Comparison of ENCODE assay signal across 31 cellular contexts in genomic region chr3:139006051-139006716, GRCh38. TPM values are rescaled to one million over a fixed set of nuclear protein-coding genes. Genes with fewer than 3 reads are reported as not detected.
"Had no signal": no experiment of that assay in that cellular context is flagged by ENCODE, and none has a peak within 500 bp of the region (broad histone marks: within the 10 kb centered on the region; RNA-seq: fewer than 3 reads in every experiment).

TSS of gene PRR23A (minus strand) at chr3:139006268. CDS start at chr3:139006268, 0 bp downstream.

- H3K27ac ChIP-seq: brain microvascular endothelial cell, KMS-11, Peyer's patch, SJSA1 had no signal

- DNase-seq: activated CD4-positive, alpha-beta T cell treated with anti-CD3 and anti-CD28 coated beads, Interleukin-2, amount 10 ng/mL, durations not matched to agents 24 days and 14 days; activated CD4-positive, alpha-beta T cell treated with anti-CD3 and anti-CD28 coated beads, Interleukin-2, amount 50 U/mL, for 4 hours; activated CD8-positive, alpha-beta T cell treated with anti-CD3 and anti-CD28 coated beads for 36 hours; activated effector memory CD4-positive, alpha-beta T cell treated with anti-CD3 and anti-CD28 coated beads, Interleukin-2, amount 50 U/mL, for 16 hours; activated naive CD4-positive, alpha-beta T cell treated with anti-CD3 and anti-CD28 coated beads, Interleukin-2, amount 10 ng/mL, durations not matched to agents 7 days and 5 days; activated naive CD8-positive, alpha-beta T cell treated with anti-CD3 and anti-CD28 coated beads, Interleukin-2, amount 50 U/mL, for 24 hours; activated T-cell treated with anti-CD3 and anti-CD28 coated beads, Interleukin-2, amount 50 U/mL, for 1 hour; activated T-cell treated with anti-CD3 and anti-CD28 coated beads, Interleukin-2, amount 50 U/mL, for 72 hours; anterior cingulate cortex; brain microvascular endothelial cell; central memory CD4-positive, alpha-beta T cell; NCI-H1092 treated with DMSO at 0.1 percent for 48 hours; NCI-H1417; NCI-H187 treated with DMSO at 0.1 percent for 48 hours; NCI-H2081; NCI-H2171 treated with DMSO at 0.1 percent for 48 hours; NCI-H2227 treated with DMSO at 0.1 percent for 48 hours; NCI-H446; NCI-H510A treated with DMSO at 0.1 percent for 48 hours; NCI-H69; PC-3; Peyer's patch; RPMI8226; SHP77 treated with DMSO at 0.1 percent for 48 hours; SK-N-SH had no signal

- H3K36me3 ChIP-seq: brain microvascular endothelial cell, Peyer's patch, SJSA1 had no signal

- H3K4me1 ChIP-seq: Peyer's patch, SJSA1 had no signal

- FAIRE-seq: TTC549 had no signal

- ATAC-seq: activated CD8-positive, alpha-beta T cell treated with anti-CD3 and anti-CD28 coated beads for 36 hours; activated naive CD8-positive, alpha-beta T cell treated with anti-CD3 and anti-CD28 coated beads, Interleukin-2, amount 50 U/mL, for 24 hours; activated T-cell treated with anti-CD3 and anti-CD28 coated beads, Interleukin-2, amount 50 U/mL, for 72 hours; activated T-helper 17 cell treated with anti-CD3 and anti-CD28 coated beads, Interleukin-2, amount 50 U/mL, for 72 hours; PC-3 had no signal

- H3K4me3 ChIP-seq: Peyer's patch, SJSA1 had no signal

- H3K9me3 ChIP-seq: SJSA1, SK-N-SH had no signal

- H3K27me3 ChIP-seq: brain microvascular endothelial cell, Peyer's patch, SJSA1 had no signal

RNA-seq across cellular contexts. Expression of gene PRR23A, which starts in this region (rescaled TPM):
- total RNA-seq: activated CD4-positive, alpha-beta T cell treated with anti-CD3 and anti-CD28 coated beads, Interleukin-2, amount 10 ng/mL, durations not matched to agents 24 days and 14 days; activated CD8-positive, alpha-beta memory T cell treated with anti-CD3 and anti-CD28 coated beads for 36 hours; activated CD8-positive, alpha-beta T cell treated with anti-CD3 and anti-CD28 coated beads for 36 hours; activated T-cell treated with anti-CD3 and anti-CD28 coated beads, Interleukin-2, amount 50 U/mL, for 72 hours; activated T-helper 17 cell treated with anti-CD3 and anti-CD28 coated beads, Interleukin-2, amount 50 U/mL, for 72 hours; M059J; PC-3; Peyer's patch; SJSA1 had no signal
- polyA plus RNA-seq: SK-N-SH had no signal
